Comparison of ENCODE assay signal across 8 cellular contexts in genomic region chr6:33320315-33321181, GRCh38. TPM values are rescaled to one million over a fixed set of nuclear protein-coding genes. Genes with fewer than 3 reads are reported as not detected.
A peak's percentile ranks its signal among the peaks of the same experiment; 100 is the strongest.
DNase-seq lines count a peak whose midpoint lies in the region; ATAC-seq and TF ChIP-seq lines count a peak whose summit lies in the region.

No MANE protein-coding gene starts in this region.

- no peaks in the 10 kb centered on the region for H3K27me3 Mint-ChIP-seq in CD4-positive, alpha-beta memory T cell
- H3K27me3 Mint-ChIP-seq in effector memory CD8-positive, alpha-beta T cell, result no peaks in the 10 kb centered on the region
- peaks cover 6% of the 10 kb centered on the region for H3K27me3 Mint-ChIP-seq in nephron progenitor cell (ENCODE audit: low read depth, poor library complexity)

- CTCF ChIA-PET in CD4-positive, alpha-beta memory T cell (lab: Charles Lee; ENCODE audit: partially characterized antibody), result interaction anchor here (1.0 to 5.9 kb wide), 2 partner anchors 8 to 24 kb away, joined by 4 to 47 read pairs; no protein-coding TSS in a partner anchor

- H3K4me3 Mint-ChIP-seq in CD4-positive, alpha-beta memory T cell, result peak overlapping the region; percentile 65 to 99 (median 76)
- peak overlapping the region; percentile 95 to 99 for H3K4me3 Mint-ChIP-seq in effector memory CD8-positive, alpha-beta T cell
- H3K4me3 Mint-ChIP-seq in nephron progenitor cell, result peak overlapping the region; percentile 93

- POLR2A ChIA-PET in CD4-positive, alpha-beta memory T cell (lab: Charles Lee; ENCODE audit: partially characterized antibody), result interaction anchor here (1.0 to 1.2 kb wide), 2 partner anchors 7 to 97 kb away, joined by 4 to 5 read pairs; partner anchors contain the start of genes CUTA and TAPBP

- DNase-seq in CD4-positive, alpha-beta memory T cell, result no peak
- DNase-seq in NCI-H510A treated with DMSO at 0.1 percent for 48 hours (lab: John Stamatoyannopoulos, UW) (peak; percentile 58), nephron progenitor cell (no peak), GM20000 (ENCODE audit: low spot score) (no peak)
- DNase-seq in effector memory CD8-positive, alpha-beta T cell, result no peak

- H3K36me3 Mint-ChIP-seq in CD4-positive, alpha-beta memory T cell, result peaks cover 41 to 53% of the 10 kb centered on the region in 2 donors
- peaks cover 60% of the 10 kb centered on the region for H3K36me3 Mint-ChIP-seq in effector memory CD8-positive, alpha-beta T cell (ENCODE audit: insufficient read depth)
- H3K36me3 Mint-ChIP-seq in nephron progenitor cell (ENCODE audit: low read depth), result peaks cover 28% of the 10 kb centered on the region

- peaks cover 70% of the 10 kb centered on the region for H3K4me1 ChIP-seq in CD4-positive, alpha-beta memory T cell (ENCODE audit: insufficient read depth, low read length)

- H3K36me3 ChIP-seq in CD4-positive, alpha-beta memory T cell (ENCODE audit: insufficient read depth, low read length), result peaks cover 33% of the 10 kb centered on the region

- intact Hi-C loops in CD4-positive, alpha-beta memory T cell (cut with micrococcal nuclease), result no loop called here

- H3K4me3 ChIP-seq in CD4-positive, alpha-beta memory T cell (ENCODE audit: low read length in 2 of 2), result no peak overlapping the region

- H3K9me3 ChIP-seq in CD4-positive, alpha-beta memory T cell (ENCODE audit: control insufficient read depth in 1 of 2, low read length in 2 of 2), result no peaks in the 10 kb centered on the region

- H3K27ac Mint-ChIP-seq in CD4-positive, alpha-beta memory T cell, result peak overlapping the region in 6 of 7 donors; percentile 48 to 89 (median 80)
- H3K27ac Mint-ChIP-seq in effector memory CD8-positive, alpha-beta T cell, result peak overlapping the region; percentile 83 to 96
- H3K27ac Mint-ChIP-seq in nephron progenitor cell, result peak overlapping the region; percentile 96

- peaks cover 0 to 5% (median 0%) of the 10 kb centered on the region in 8 donors for H3K9me3 Mint-ChIP-seq in CD4-positive, alpha-beta memory T cell
- no peaks in the 10 kb centered on the region for H3K9me3 Mint-ChIP-seq in effector memory CD8-positive, alpha-beta T cell
- H3K9me3 Mint-ChIP-seq in nephron progenitor cell, result no peaks in the 10 kb centered on the region

- TF ChIP-seq CTCF in nephron progenitor cell (IDR thresholded peaks at IDR 0.05) (no peak), GM20000 (IDR thresholded peaks at IDR 0.05; ENCODE audit: extremely low read depth, missing control alignments) (no peak)

- no peak for ATAC-seq in effector memory CD8-positive, alpha-beta T cell (replicated peaks)
- ATAC-seq in GM18511 (IDR thresholded peaks at IDR 0.05; ENCODE audit: unreplicated experiment) (no peak), HG02852 (IDR thresholded peaks at IDR 0.05; ENCODE audit: unreplicated experiment) (no peak), GM21528 (IDR thresholded peaks at IDR 0.05; ENCODE audit: low FRiP score, unreplicated experiment) (no peak)

- no peaks in the 10 kb centered on the region for H3K27me3 ChIP-seq in CD4-positive, alpha-beta memory T cell (ENCODE audit: insufficient read depth, low read length)

- peak overlapping the region; percentile 88 for H3K27ac ChIP-seq in CD4-positive, alpha-beta memory T cell (ENCODE audit: low read depth, low read length)

- peaks cover 43 to 88% (median 65%) of the 10 kb centered on the region in 4 donors for H3K4me1 Mint-ChIP-seq in CD4-positive, alpha-beta memory T cell
- peaks cover 66 to 77% of the 10 kb centered on the region in 2 donors for H3K4me1 Mint-ChIP-seq in effector memory CD8-positive, alpha-beta T cell (ENCODE audit: low read depth in 2 of 2)
- H3K4me1 Mint-ChIP-seq in nephron progenitor cell, result peaks cover 81% of the 10 kb centered on the region

RNA-seq across cellular contexts. Expression of gene DAXX, which starts 2.2 kb away (rescaled TPM):
- total RNA-seq in CD4-positive, alpha-beta memory T cell, result 10 to 100 TPM; 76.4 to 84.7 TPM
- polyA plus RNA-seq in CD4-positive, alpha-beta memory T cell, result 100 to 1,000 TPM in 1 of 2 donors, 10 to 100 TPM in 1; 73.1 to 125 TPM

RNA-seq across cellular contexts. Expression of gene ZBTB22, which starts 3.0 kb away (rescaled TPM):
- 10 to 100 TPM; 28.6 to 28.7 TPM for total RNA-seq in CD4-positive, alpha-beta memory T cell
- 10 to 100 TPM; 15.3 to 18.4 TPM for polyA plus RNA-seq in CD4-positive, alpha-beta memory T cell

RNA-seq across cellular contexts. Expression of gene TAPBP, which starts 6.7 kb away (rescaled TPM):
- total RNA-seq in CD4-positive, alpha-beta memory T cell, result 100 to 1,000 TPM; 240 to 248 TPM
- polyA plus RNA-seq in CD4-positive, alpha-beta memory T cell, result 100 to 1,000 TPM; 277 to 370 TPM

RNA-seq across cellular contexts. Expression of gene RGL2, which starts 21.8 kb away (rescaled TPM):
- total RNA-seq in CD4-positive, alpha-beta memory T cell, result 10 to 100 TPM; 66.8 to 67.9 TPM
- 10 to 100 TPM in 1 of 2 donors, 1 to 10 TPM in 1; 10.0 to 12.5 TPM for polyA plus RNA-seq in CD4-positive, alpha-beta memory T cell

RNA-seq across cellular contexts. Expression of gene PFDN6, which starts 31.1 kb away (rescaled TPM):
- 10 to 100 TPM; 43.6 to 45.5 TPM for total RNA-seq in CD4-positive, alpha-beta memory T cell
- polyA plus RNA-seq in CD4-positive, alpha-beta memory T cell, result 10 to 100 TPM; 33.1 to 36.7 TPM
